Comparison of ENCODE assay signal across 9 cellular contexts in genomic region chr7:55130554-55131198, GRCh38.
DNase-seq lines count a peak whose midpoint lies in the region; ATAC-seq and TF ChIP-seq lines count a peak whose summit lies in the region.
"Had no signal": no experiment of that assay in that cellular context is flagged by ENCODE, and none has a peak within 500 bp of the region (broad histone marks: within the 10 kb centered on the region; RNA-seq: fewer than 3 reads in every experiment).

No MANE protein-coding gene starts in this region.

- H3K4me1 ChIP-seq in GM23248 (ENCODE audit: insufficient read depth) (peaks cover 88% of the 10 kb centered on the region), SK-N-SH (ENCODE audit: control insufficient read depth in 1 of 2, insufficient read depth in 2 of 2, low read depth in 1 of 2, low read length in 1 of 2) (peaks cover 65 to 74% of the 10 kb centered on the region in 2 experiments), right cardiac atrium (ENCODE audit: control insufficient read depth, insufficient read depth, low read length) (peaks cover 43% of the 10 kb centered on the region), spleen (peaks cover 0 to 40% (median 12%) of the 10 kb centered on the region in 6 donors)

- intact Hi-C loops in right cardiac atrium (cut with DNase I), result no loop called here
- intact Hi-C loops in spleen (cut with DNase I; ENCODE audit: low total_unique reads), result no loop called here

- DNase-seq in GM23248 (peak; percentile 77), SK-N-SH (no peak), right cardiac atrium (peak; percentile 55 to 80 (median 69)), spleen (no peak), amniotic stem cell (lab: John Stamatoyannopoulos, UW) (no peak), NCI-H1436 treated with DMSO at 0.1 percent for 48 hours (lab: John Stamatoyannopoulos, UW) (no peak)
- DNase-seq in stimulated activated CD4-positive, alpha-beta T cell treated with anti-CD3 and anti-CD28 coated beads, Interleukin-4, amount 100 ng/mL, for 4 hours, result no peak
- DNase-seq in stimulated activated naive B cell treated with anti-CD40 and anti-IgM and Interleukin-4, amounts not matched to agents 10 μg/mL and 1 μg/mL and 100 μg/mL, for 72 hours, result no peak
- DNase-seq: activated naive CD8-positive, alpha-beta T cell treated with anti-CD3 and anti-CD28 coated beads, Interleukin-2, amount 10 ng/mL, durations not matched to agents 7 days and 5 days had no signal

- POLR2A ChIA-PET in SK-N-SH (lab: Yijun Ruan, JAX), result interaction anchor here (0.6 to 0.7 kb wide), 2 partner anchors 22 to 77 kb away, joined by 3 read pairs; no protein-coding TSS in a partner anchor

- H3K9me2 ChIP-seq in GM23248 (ENCODE audit: insufficient read depth) (no peaks in the 10 kb centered on the region; the same call in 1 of the 2 replicates), SK-N-SH (no peaks in the 10 kb centered on the region)

- H3K4me3 ChIP-seq in GM23248 (no peak overlapping the region), SK-N-SH (ENCODE audit: low read depth in 2 of 2, low read length in 1 of 2) (no peak overlapping the region), right cardiac atrium (ENCODE audit: low read length) (no peak overlapping the region), spleen (no peak overlapping the region)

- H3K27me3 ChIP-seq in GM23248 (replicated peaks; ENCODE audit: insufficient read depth), result no peaks in the 10 kb centered on the region
- no peaks in the 10 kb centered on the region for H3K27me3 ChIP-seq in SK-N-SH (ENCODE audit: insufficient read depth)
- no peaks in the 10 kb centered on the region for H3K27me3 ChIP-seq in right cardiac atrium (ENCODE audit: control insufficient read depth, insufficient read depth)
- peaks cover 0 to 5% (median 0%) of the 10 kb centered on the region in 7 donors for H3K27me3 ChIP-seq in spleen (replicated peaks in 1 of 7)

- H3K36me3 Mint-ChIP-seq in stimulated activated naive B cell treated with anti-CD40 and anti-IgM and Interleukin-4, amounts not matched to agents 10 μg/mL and 1 μg/mL and 100 μg/mL, for 72 hours, result no peaks in the 10 kb centered on the region
- H3K36me3 Mint-ChIP-seq: activated naive CD8-positive, alpha-beta T cell treated with anti-CD3 and anti-CD28 coated beads, Interleukin-2, amount 10 ng/mL, durations not matched to agents 7 days and 5 days had no signal

- H3K9ac ChIP-seq in GM23248 (peak overlapping the region; percentile 74), SK-N-SH (peak overlapping the region; percentile 33; the same call in 1 of the 2 replicates)

- TF ChIP-seq CTCF in SK-N-SH (IDR thresholded peaks at IDR 0.05) (no peak), spleen (IDR thresholded peaks at IDR 0.05 in 8 of 11, conservative IDR thresholded peaks at IDR 0.05 in 3 of 11) (no peak)

- TF ChIP-seq EP300 in SK-N-SH (IDR thresholded peaks at IDR 0.05; ENCODE audit: borderline replicate concordance in 1 of 2, low read depth in 1 of 2, low read length in 1 of 2), result no peak

- TF ChIP-seq RAD21 in SK-N-SH (IDR thresholded peaks at IDR 0.05; ENCODE audit: low read length), result no peak

- H3K36me3 ChIP-seq in GM23248 (ENCODE audit: low read depth) (no peaks in the 10 kb centered on the region), SK-N-SH (replicated peaks in 1 of 2; ENCODE audit: control insufficient read depth in 1 of 2, insufficient read depth in 2 of 2, low read length in 1 of 2) (peaks cover 0 to 9% of the 10 kb centered on the region in 2 experiments), spleen (no peaks in the 10 kb centered on the region)

- no peaks in the 10 kb centered on the region for H3K4me1 Mint-ChIP-seq in stimulated activated naive B cell treated with anti-CD40 and anti-IgM and Interleukin-4, amounts not matched to agents 10 μg/mL and 1 μg/mL and 100 μg/mL, for 72 hours
- H3K4me1 Mint-ChIP-seq: activated naive CD8-positive, alpha-beta T cell treated with anti-CD3 and anti-CD28 coated beads, Interleukin-2, amount 10 ng/mL, durations not matched to agents 7 days and 5 days had no signal

- in situ Hi-C loops in GM23248 (cut with MboI), result no loop called here

- H3K4me3 Mint-ChIP-seq in stimulated activated naive B cell treated with anti-CD40 and anti-IgM and Interleukin-4, amounts not matched to agents 10 μg/mL and 1 μg/mL and 100 μg/mL, for 72 hours, result no peak overlapping the region
- H3K4me3 Mint-ChIP-seq: activated naive CD8-positive, alpha-beta T cell treated with anti-CD3 and anti-CD28 coated beads, Interleukin-2, amount 10 ng/mL, durations not matched to agents 7 days and 5 days had no signal

- H3K27ac ChIP-seq in GM23248 (peak overlapping the region; percentile 99), SK-N-SH (ENCODE audit: low read depth in 2 of 2, low read length in 1 of 2) (peak overlapping the region; percentile 90 to 100), right cardiac atrium (ENCODE audit: low read length) (peak overlapping the region; percentile 96), spleen (peak overlapping the region in 7 of 8 donors; percentile 46 to 65 (median 61))

- H3K9me3 ChIP-seq in GM23248 (ENCODE audit: low read depth), result no peaks in the 10 kb centered on the region
- H3K9me3 ChIP-seq in SK-N-SH, result no peaks in the 10 kb centered on the region
- no peaks in the 10 kb centered on the region for H3K9me3 ChIP-seq in right cardiac atrium (ENCODE audit: control insufficient read depth, low read length)
- H3K9me3 ChIP-seq in spleen, result no peaks in the 10 kb centered on the region

- H3K27me3 Mint-ChIP-seq in stimulated activated naive B cell treated with anti-CD40 and anti-IgM and Interleukin-4, amounts not matched to agents 10 μg/mL and 1 μg/mL and 100 μg/mL, for 72 hours, result peaks cover 4 to 8% of the 10 kb centered on the region in 2 donors
- H3K27me3 Mint-ChIP-seq: activated naive CD8-positive, alpha-beta T cell treated with anti-CD3 and anti-CD28 coated beads, Interleukin-2, amount 10 ng/mL, durations not matched to agents 7 days and 5 days had no signal

- H3K9me3 Mint-ChIP-seq in stimulated activated naive B cell treated with anti-CD40 and anti-IgM and Interleukin-4, amounts not matched to agents 10 μg/mL and 1 μg/mL and 100 μg/mL, for 72 hours, result peaks cover 0 to 1% of the 10 kb centered on the region in 2 donors
- H3K9me3 Mint-ChIP-seq: activated naive CD8-positive, alpha-beta T cell treated with anti-CD3 and anti-CD28 coated beads, Interleukin-2, amount 10 ng/mL, durations not matched to agents 7 days and 5 days had no signal

- CTCF ChIA-PET in SK-N-SH (lab: Yijun Ruan, JAX), result interaction anchor here (1.1 to 4.9 kb wide), 6 partner anchors 13 to 342 kb away, joined by 4 to 38 read pairs (median 7); no protein-coding TSS in a partner anchor

- H3F3A ChIP-seq in GM23248 (ENCODE audit: insufficient read depth), result peaks cover 83% of the 10 kb centered on the region
- H3F3A ChIP-seq in SK-N-SH (replicated peaks; ENCODE audit: insufficient read depth), result peaks cover 79% of the 10 kb centered on the region

- no peaks in the 10 kb centered on the region for H4K20me1 ChIP-seq in GM23248 (ENCODE audit: insufficient read depth)
- no peaks in the 10 kb centered on the region for H4K20me1 ChIP-seq in SK-N-SH (ENCODE audit: insufficient read depth)

- no peak overlapping the region for H2AFZ ChIP-seq in GM23248
- H2AFZ ChIP-seq in SK-N-SH (ENCODE audit: low read depth), result no peak overlapping the region

- WGBS in GM23248 (ENCODE audit: low coverage in 1 of 2, low lambda C conversion rate in 2 of 2, missing lambda C conversion rate in 2 of 2), 2 experiments, result 48 to 64% methylated on average over 11 of the region's 11 CpGs
- WGBS in SK-N-SH (ENCODE audit: low lambda C conversion rate), result 84% methylated on average over 11 of the region's 11 CpGs
- 63% methylated on average over 11 of the region's 11 CpGs for WGBS in right cardiac atrium
- 63 to 75% (median 68%) methylated on average over 7 to 11 of the region's 11 CpGs for WGBS in spleen, 5 donors

- no peak for TF ChIP-seq POLR2A in spleen (IDR thresholded peaks at IDR 0.05)

- ATAC-seq in right cardiac atrium, result peak in 1 of 2 donors; percentile 23
- ATAC-seq in stimulated activated naive B cell treated with anti-CD40 and anti-IgM and Interleukin-4, amounts not matched to agents 10 μg/mL and 1 μg/mL and 100 μg/mL, for 72 hours (replicated peaks), result no peak

- no peak overlapping the region for H3K27ac Mint-ChIP-seq in stimulated activated naive B cell treated with anti-CD40 and anti-IgM and Interleukin-4, amounts not matched to agents 10 μg/mL and 1 μg/mL and 100 μg/mL, for 72 hours
- H3K27ac Mint-ChIP-seq: activated naive CD8-positive, alpha-beta T cell treated with anti-CD3 and anti-CD28 coated beads, Interleukin-2, amount 10 ng/mL, durations not matched to agents 7 days and 5 days had no signal

- H3K4me2 ChIP-seq in GM23248 (ENCODE audit: unreplicated experiment), result peak overlapping the region; percentile 27
- H3K4me2 ChIP-seq in SK-N-SH, result peak overlapping the region; percentile 53

- H3K79me2 ChIP-seq in GM23248 (ENCODE audit: insufficient read depth) (peaks cover 62% of the 10 kb centered on the region), SK-N-SH (ENCODE audit: insufficient read depth) (peaks cover 61% of the 10 kb centered on the region)

TF ChIP-seq in SK-N-SH, 30 proteins besides CTCF, POLR2A, EP300 and RAD21:
- TF ChIP-seq TCF12 (IDR thresholded peaks at IDR 0.05), result peak; percentile 32; the same call in 1 of the 2 replicates
- no peak for TF ChIP-seq FOSL2 (IDR thresholded peaks at IDR 0.05; ENCODE audit: borderline replicate concordance, low read depth)
- 0 out of 2 replicates have a peak, but pooled peaks have one; percentile 61 for TF ChIP-seq ZBTB33 (IDR thresholded peaks at IDR 0.05; ENCODE audit: borderline replicate concordance, low read depth)
- TF ChIP-seq MAX (IDR thresholded peaks at IDR 0.05; ENCODE audit: low read depth), result 0 out of 2 replicates have a peak, but pooled peaks have one; percentile 33
TF ChIP-seq in SK-N-SH: peak in this region for 3.

Comparison
In these comparisons a context has a peak if more than half of its experiments do, and no peak if none do; other contexts are left out.
1. DNase-seq: peak in GM23248 (single experiment) and right cardiac atrium (3 of 3); none in SK-N-SH (single experiment), spleen (single experiment), amniotic stem cell (single experiment), NCI-H1436 treated with DMSO at 0.1 percent for 48 hours (single experiment), stimulated activated CD4-positive, alpha-beta T cell treated with anti-CD3 and anti-CD28 coated beads, Interleukin-4, amount 100 ng/mL, for 4 hours (0 of 2) and stimulated activated naive B cell treated with anti-CD40 and anti-IgM and Interleukin-4, amounts not matched to agents 10 μg/mL and 1 μg/mL and 100 μg/mL, for 72 hours (single experiment).
2. Peak in every context shown above with its lines, with median percentiles within 50 percentile points of each other: H3K27ac ChIP-seq.